13 cellular contexts compared by ENCODE assay signal in genomic region chr2:26640331-26640745, GRCh38. TPM values are rescaled to one million over a fixed set of nuclear protein-coding genes. Genes with fewer than 3 reads are reported as not detected.
DNase-seq lines count a peak whose midpoint lies in the region; ATAC-seq and TF ChIP-seq lines count a peak whose summit lies in the region.
"Had no signal": no experiment of that assay in that cellular context is flagged by ENCODE, and none has a peak within 500 bp of the region (broad histone marks: within the 10 kb centered on the region; RNA-seq: fewer than 3 reads in every experiment).

No MANE protein-coding gene starts in this region.

- H3K9me3 Mint-ChIP-seq in chondrocyte (ENCODE audit: low read depth): no peaks in the 10 kb centered on the region
- H3K9me3 Mint-ChIP-seq: activated naive CD4-positive, alpha-beta T cell treated with anti-CD3 and anti-CD28 coated beads for 36 hours; T-helper 1 cell treated with Interleukin-12 subunit alpha and Interleukin-12 subunit beta and Interleukin-4 antibody, amounts not matched to agents 30 μg/mL and 1 μg/mL, for 36 hours had no signal

- H3K23ac ChIP-seq in mesenchymal stem cell (ENCODE audit: low read length in 2 of 2): no peak overlapping the region

- peak overlapping the region; percentile 39 for H4K8ac ChIP-seq in mesenchymal stem cell (ENCODE audit: low read length)

- H3K4me3 Mint-ChIP-seq in chondrocyte (ENCODE audit: unreplicated experiment): no peak overlapping the region
- H3K4me3 Mint-ChIP-seq: activated naive CD4-positive, alpha-beta T cell treated with anti-CD3 and anti-CD28 coated beads for 36 hours; T-helper 1 cell treated with Interleukin-12 subunit alpha and Interleukin-12 subunit beta and Interleukin-4 antibody, amounts not matched to agents 30 μg/mL and 1 μg/mL, for 36 hours had no signal

- H3K36me3 Mint-ChIP-seq in chondrocyte (ENCODE audit: low read depth): no peaks in the 10 kb centered on the region

- no peak for TF ChIP-seq CTCF in chondrocyte (IDR thresholded peaks at IDR 0.05)

- peak overlapping the region; percentile 63 to 66 for H2BK12ac ChIP-seq in mesenchymal stem cell (ENCODE audit: low read length in 2 of 2)

- peak overlapping the region in 1 of 2 experiments; percentile 74 for H3K18ac ChIP-seq in mesenchymal stem cell (ENCODE audit: low read depth in 1 of 2, low read length in 2 of 2)

- H2BK15ac ChIP-seq in mesenchymal stem cell (ENCODE audit: low read depth, poor library complexity, severe bottlenecking): no peak overlapping the region

- H3K9ac ChIP-seq in mesenchymal stem cell (ENCODE audit: low read length): no peak overlapping the region

- no peak overlapping the region for H2BK5ac ChIP-seq in mesenchymal stem cell (ENCODE audit: low read depth, low read length, poor library complexity, severe bottlenecking)

- no peak overlapping the region for H3K4me2 ChIP-seq in mesenchymal stem cell (ENCODE audit: low read length, poor library complexity, severe bottlenecking)

- H3K14ac ChIP-seq in mesenchymal stem cell (ENCODE audit: low read length in 2 of 2): no peak overlapping the region

- H2AK5ac ChIP-seq in mesenchymal stem cell (ENCODE audit: low read length, severe bottlenecking): no peak overlapping the region

- no peak overlapping the region for H3K27ac Mint-ChIP-seq in chondrocyte (ENCODE audit: unreplicated experiment)
- H3K27ac Mint-ChIP-seq: activated naive CD4-positive, alpha-beta T cell treated with anti-CD3 and anti-CD28 coated beads for 36 hours; T-helper 1 cell treated with Interleukin-12 subunit alpha and Interleukin-12 subunit beta and Interleukin-4 antibody, amounts not matched to agents 30 μg/mL and 1 μg/mL, for 36 hours had no signal

- H3K4me1 ChIP-seq in mesenchymal stem cell (ENCODE audit: control insufficient read depth, insufficient read depth, low read depth, low read length): peaks cover 4% of the 10 kb centered on the region

- 19% methylated on average over 8 of the region's 8 CpGs for WGBS in mesenchymal stem cell

- no peaks in the 10 kb centered on the region for H3K36me3 ChIP-seq in mesenchymal stem cell (ENCODE audit: control insufficient read depth in 1 of 2, insufficient read depth in 2 of 2, low read depth in 1 of 2, low read length in 2 of 2)
- H3K36me3 ChIP-seq: tibial nerve had no signal

- no peak for ATAC-seq in GM19324 (IDR thresholded peaks at IDR 0.05; ENCODE audit: low FRiP score, unreplicated experiment)

- H4K91ac ChIP-seq in mesenchymal stem cell (ENCODE audit: low read length): no peak overlapping the region

- no peak overlapping the region for H3K4ac ChIP-seq in mesenchymal stem cell (ENCODE audit: low read depth in 1 of 2, low read length in 2 of 2)

- DNase-seq in COLO829 (ENCODE audit: low spot score): peak; percentile 35
- peak; percentile 28 for DNase-seq in HuH-7 (ENCODE audit: low spot score)
- peak; percentile 55 for DNase-seq in chondrocyte (ENCODE audit: low spot score)
- DNase-seq in mesenchymal stem cell: peak; percentile 93
- DNase-seq in DMS153 treated with DMSO at 0.1 percent for 48 hours (lab: John Stamatoyannopoulos, UW; ENCODE audit: unreplicated experiment): no peak
- DNase-seq in medulla oblongata (ENCODE audit: extremely low spot score): no peak
- DNase-seq in C1 segment of cervical spinal cord (lab: John Stamatoyannopoulos, UW): no peak
- DNase-seq: activated naive CD4-positive, alpha-beta T cell treated with anti-CD3 and anti-CD28 coated beads for 36 hours; NCI-H1436 treated with DMSO at 0.1 percent for 48 hours had no signal

- no peaks in the 10 kb centered on the region for H3K79me1 ChIP-seq in mesenchymal stem cell (replicated peaks; ENCODE audit: low read length, poor library complexity, severe bottlenecking)

- H3K9me3 ChIP-seq in mesenchymal stem cell (ENCODE audit: control insufficient read depth, low read length): no peaks in the 10 kb centered on the region
- H3K9me3 ChIP-seq: tibial nerve had no signal

- no peak overlapping the region for H2AFZ ChIP-seq in mesenchymal stem cell (ENCODE audit: low read depth, low read length)

- peaks cover 5% of the 10 kb centered on the region for H3K4me1 Mint-ChIP-seq in chondrocyte (ENCODE audit: low read depth)

- H3K27me3 ChIP-seq in mesenchymal stem cell (ENCODE audit: control insufficient read depth in 1 of 2, insufficient read depth in 1 of 2, low read length in 2 of 2): peaks cover 55 to 64% of the 10 kb centered on the region in 2 experiments

- peaks cover 34% of the 10 kb centered on the region for H3K27me3 Mint-ChIP-seq in chondrocyte (ENCODE audit: low read depth)

- no peak overlapping the region for H3K27ac ChIP-seq in mesenchymal stem cell (ENCODE audit: low read length, poor library complexity, severe bottlenecking)
- H3K27ac ChIP-seq: tibial nerve had no signal

- no peak overlapping the region for H3K4me3 ChIP-seq in mesenchymal stem cell (ENCODE audit: insufficient read depth in 1 of 2, low read depth in 1 of 2, low read length in 2 of 2)
- H3K4me3 ChIP-seq: tibial nerve had no signal

- H2BK120ac ChIP-seq in mesenchymal stem cell (ENCODE audit: low read depth, low read length): peak overlapping the region; percentile 49

RNA-seq across cellular contexts. Expression of gene CIB4, which starts 0.8 kb away (rescaled TPM):
- not detected in 3 replicates for total RNA-seq in chondrocyte
- 0.08 TPM for polyA plus RNA-seq in mesenchymal stem cell (2013, experiment 1 of 2)
- polyA plus RNA-seq in mesenchymal stem cell (2013, experiment 2 of 2): not detected
- total RNA-seq: activated naive CD4-positive, alpha-beta T cell treated with anti-CD3 and anti-CD28 coated beads for 36 hours; skeletal muscle tissue; tibial nerve had no signal

RNA-seq across cellular contexts. Expression of gene KCNK3, which starts 52.2 kb away (rescaled TPM):
- total RNA-seq in chondrocyte: 0.77 to 2.9 TPM (median 2.8 TPM) in 3 replicates
- 0.52 TPM for polyA plus RNA-seq in mesenchymal stem cell (2013, experiment 1 of 2)
- 0.53 TPM for polyA plus RNA-seq in mesenchymal stem cell (2013, experiment 2 of 2)
- total RNA-seq: activated naive CD4-positive, alpha-beta T cell treated with anti-CD3 and anti-CD28 coated beads for 36 hours had no signal

Comparison
In these comparisons a context has a peak if more than half of its experiments do, and no peak if none do; other contexts are left out.
1. DNase-seq: peak in COLO829 (single experiment), HuH-7 (single experiment), chondrocyte (single experiment) and mesenchymal stem cell (single experiment); none in DMS153 treated with DMSO at 0.1 percent for 48 hours (single experiment), medulla oblongata (single experiment) and C1 segment of cervical spinal cord (0 of 14).